ENCODE assay signal across 15 cellular contexts in the genomic region with DNA sequence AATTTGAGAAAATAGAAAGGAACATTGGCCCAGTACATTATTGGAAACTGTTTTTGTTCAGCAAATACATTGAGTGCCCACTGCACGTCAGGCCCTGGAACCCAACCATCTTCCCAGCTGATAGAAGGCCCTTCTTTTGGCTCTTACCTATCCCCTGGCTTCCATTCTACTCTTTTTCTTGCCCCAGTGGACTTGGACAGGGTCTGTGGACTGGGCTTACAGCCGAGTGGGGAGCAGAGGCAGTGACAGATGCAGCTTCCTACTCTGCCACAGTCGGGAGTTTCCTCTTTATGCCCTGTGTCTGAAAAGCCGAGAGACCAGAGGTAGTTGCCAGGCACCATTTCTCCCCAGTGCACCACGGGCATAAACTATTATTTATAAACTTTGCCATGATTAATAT.
DNase-seq lines count a peak whose midpoint lies in the region; ATAC-seq, FAIRE-seq and TF ChIP-seq lines count a peak whose summit lies in the region.
"Had no signal": no experiment of that assay in that cellular context is flagged by ENCODE, and none has a peak within 500 bp of the region (broad histone marks: within the 10 kb centered on the region; RNA-seq: fewer than 3 reads in every experiment).

No MANE protein-coding gene starts in this region.

- H3K9me3 ChIP-seq in CD4-positive, CD25-positive, alpha-beta regulatory T cell (ENCODE audit: control insufficient read depth in 2 of 2, low read length in 2 of 2) = no peaks in the 10 kb centered on the region
- no peaks in the 10 kb centered on the region for H3K9me3 ChIP-seq in OCI-LY1 (ENCODE audit: low read length)
- H3K9me3 ChIP-seq: spleen had no signal

- H3K79me2 ChIP-seq in OCI-LY1 (ENCODE audit: insufficient read depth, low read length) = peaks cover 85% of the 10 kb centered on the region

- H3K9me3 Mint-ChIP-seq in CD4-positive, CD25-positive, alpha-beta regulatory T cell = no peaks in the 10 kb centered on the region
- H3K9me3 Mint-ChIP-seq: activated naive CD8-positive, alpha-beta T cell treated with anti-CD3 and anti-CD28 coated beads, Interleukin-2, amount 50 U/mL, for 24 hours; HFFc6 had no signal

- H3F3A ChIP-seq in OCI-LY1 (ENCODE audit: insufficient read depth, low read length) = no peaks in the 10 kb centered on the region

- no peak overlapping the region for H3K4me3 ChIP-seq in CD4-positive, CD25-positive, alpha-beta regulatory T cell (ENCODE audit: low read depth, low read length)
- H3K4me3 ChIP-seq in OCI-LY1 (ENCODE audit: low read depth, low read length, poor library complexity, severe bottlenecking) = no peak overlapping the region
- H3K4me3 ChIP-seq: spleen had no signal

- no peaks in the 10 kb centered on the region for H4K20me1 ChIP-seq in OCI-LY1 (ENCODE audit: insufficient read depth, low read length)

- no peaks in the 10 kb centered on the region for H3K9me2 ChIP-seq in OCI-LY1 (ENCODE audit: low read depth, low read length)

- H3K4me2 ChIP-seq in OCI-LY1 (ENCODE audit: low read length) = peak overlapping the region; percentile 33; the same call in 1 of the 2 replicates

- TF ChIP-seq CTCF in OCI-LY1 (IDR thresholded peaks at IDR 0.05; ENCODE audit: low read length) (no peak), D721Med (IDR thresholded peaks at IDR 0.05; ENCODE audit: insufficient read depth, missing control alignments) (no peak)

- no peak overlapping the region for H3K27ac ChIP-seq in CD4-positive, CD25-positive, alpha-beta regulatory T cell (ENCODE audit: insufficient read depth, low read length, poor library complexity, severe bottlenecking)
- peak overlapping the region; percentile 52 for H3K27ac ChIP-seq in OCI-LY1 (ENCODE audit: low read depth, low read length, poor library complexity, severe bottlenecking)

- H3K36me3 Mint-ChIP-seq in CD4-positive, CD25-positive, alpha-beta regulatory T cell = no peaks in the 10 kb centered on the region

- H3K4me1 Mint-ChIP-seq in CD4-positive, CD25-positive, alpha-beta regulatory T cell = peaks cover 30 to 68% (median 49%) of the 10 kb centered on the region in 4 donors

- FAIRE-seq in D721Med (lab: Jason Lieb, UNC) = no peak

- ATAC-seq in CD4-positive, CD25-positive, alpha-beta regulatory T cell (ENCODE audit: low read depth in 2 of 2) = no peak
- no peak for ATAC-seq in HG02588 (IDR thresholded peaks at IDR 0.05; ENCODE audit: unreplicated experiment)
- ATAC-seq: activated naive CD8-positive, alpha-beta T cell treated with anti-CD3 and anti-CD28 coated beads, Interleukin-2, amount 50 U/mL, for 24 hours had no signal

- peaks cover 31% of the 10 kb centered on the region for H3K4me1 ChIP-seq in CD4-positive, CD25-positive, alpha-beta regulatory T cell (ENCODE audit: control insufficient read depth, insufficient read depth, low read length, poor library complexity, severe bottlenecking)
- H3K4me1 ChIP-seq in OCI-LY1 (ENCODE audit: insufficient read depth, low read length, severe bottlenecking) = peaks cover 57% of the 10 kb centered on the region

- no peak overlapping the region for H3K9ac ChIP-seq in OCI-LY1 (ENCODE audit: low read length)

- peak overlapping the region in 2 of 3 donors; percentile 42 to 72 for H3K27ac Mint-ChIP-seq in CD4-positive, CD25-positive, alpha-beta regulatory T cell
- H3K27ac Mint-ChIP-seq: HFFc6 had no signal

- H3K27me3 ChIP-seq in CD4-positive, CD25-positive, alpha-beta regulatory T cell (ENCODE audit: control insufficient read depth, insufficient read depth, low read length) = no peaks in the 10 kb centered on the region
- no peaks in the 10 kb centered on the region for H3K27me3 ChIP-seq in OCI-LY1 (ENCODE audit: insufficient read depth, low read length)
- H3K27me3 ChIP-seq: spleen had no signal

- H3K27me3 Mint-ChIP-seq in CD4-positive, CD25-positive, alpha-beta regulatory T cell = no peaks in the 10 kb centered on the region
- H3K27me3 Mint-ChIP-seq: activated naive CD8-positive, alpha-beta T cell treated with anti-CD3 and anti-CD28 coated beads, Interleukin-2, amount 50 U/mL, for 24 hours had no signal

- H3K4me3 Mint-ChIP-seq in CD4-positive, CD25-positive, alpha-beta regulatory T cell = no peak overlapping the region
- H3K4me3 Mint-ChIP-seq: activated naive CD8-positive, alpha-beta T cell treated with anti-CD3 and anti-CD28 coated beads, Interleukin-2, amount 50 U/mL, for 24 hours; HFFc6 had no signal

- no peak for DNase-seq in CD4-positive, CD25-positive, alpha-beta regulatory T cell
- peak; percentile 67 for DNase-seq in globus pallidus (ENCODE audit: low spot score)
- peak; percentile 75 for DNase-seq in pons (ENCODE audit: low spot score)
- DNase-seq in AG20443 (ENCODE audit: low spot score) = no peak
- no peak for DNase-seq in D721Med (ENCODE audit: insufficient read length, low spot score)
- no peak for DNase-seq in GOT3 (lab: John Stamatoyannopoulos, UW)
- DNase-seq: activated naive CD8-positive, alpha-beta T cell treated with anti-CD3 and anti-CD28 coated beads, Interleukin-2, amount 50 U/mL, for 24 hours; activated T-cell treated with anti-CD3 and anti-CD28 coated beads for 4 hours; cortex of kidney; HFFc6; mammary epithelial cell; NCI-H1436 treated with DMSO at 0.1 percent for 48 hours; spleen had no signal

- H2AFZ ChIP-seq in OCI-LY1 (ENCODE audit: low read length) = no peak overlapping the region

- no peaks in the 10 kb centered on the region for H3K36me3 ChIP-seq in CD4-positive, CD25-positive, alpha-beta regulatory T cell (ENCODE audit: control insufficient read depth, insufficient read depth, low read length)
- no peaks in the 10 kb centered on the region for H3K36me3 ChIP-seq in OCI-LY1 (ENCODE audit: insufficient read depth, low read length)

Comparison
In these comparisons a context has a peak if more than half of its experiments do, and no peak if none do; other contexts are left out.
1. DNase-seq: peak in globus pallidus (single experiment) and pons (single experiment); none in CD4-positive, CD25-positive, alpha-beta regulatory T cell (0 of 3), AG20443 (single experiment), D721Med (single experiment) and GOT3 (single experiment).